In genomic region chr9:97617939-97618416, GRCh38 we compare ENCODE assay signal across 18 cellular contexts. TPM values are rescaled to one million over a fixed set of nuclear protein-coding genes. Genes with fewer than 3 reads are reported as not detected.
DNase-seq lines count a peak whose midpoint lies in the region; ATAC-seq and TF ChIP-seq lines count a peak whose summit lies in the region.
"Had no signal": no experiment of that assay in that cellular context is flagged by ENCODE, and none has a peak within 500 bp of the region (broad histone marks: within the 10 kb centered on the region; RNA-seq: fewer than 3 reads in every experiment).

No MANE protein-coding gene starts in this region.

- peaks cover 11% of the 10 kb centered on the region for H3K4me1 Mint-ChIP-seq in activated CD8-positive, alpha-beta T cell treated with anti-CD3 and anti-CD28 coated beads, Interleukin-2, amount 10 ng/mL, durations not matched to agents 7 days and 5 days (ENCODE audit: low read depth)

- POLR2A ChIA-PET in activated CD8-positive, alpha-beta T cell treated with anti-CD3 and anti-CD28 coated beads, Interleukin-2, amount 10 ng/mL, durations not matched to agents 7 days and 5 days (lab: Charles Lee), result no interaction called here

- H3K36me3 ChIP-seq in GM06990 (ENCODE audit: control insufficient read depth, insufficient read depth, low read length), result no peaks in the 10 kb centered on the region; the same call in 1 of the 2 replicates

- no peak overlapping the region for H3K4me3 Mint-ChIP-seq in activated CD8-positive, alpha-beta T cell treated with anti-CD3 and anti-CD28 coated beads, Interleukin-2, amount 10 ng/mL, durations not matched to agents 7 days and 5 days
- H3K4me3 Mint-ChIP-seq: HFFc6, naive B cell had no signal

- no peaks in the 10 kb centered on the region for H3K9me3 Mint-ChIP-seq in activated CD8-positive, alpha-beta T cell treated with anti-CD3 and anti-CD28 coated beads, Interleukin-2, amount 10 ng/mL, durations not matched to agents 7 days and 5 days (ENCODE audit: insufficient read depth)
- H3K9me3 Mint-ChIP-seq: HFFc6, naive B cell had no signal

- H3K27ac Mint-ChIP-seq in activated CD8-positive, alpha-beta T cell treated with anti-CD3 and anti-CD28 coated beads, Interleukin-2, amount 10 ng/mL, durations not matched to agents 7 days and 5 days, result no peak overlapping the region
- H3K27ac Mint-ChIP-seq: HFFc6 had no signal

- H3K27me3 ChIP-seq in GM06990 (replicated peaks; ENCODE audit: control insufficient read depth, insufficient read depth, low read length), result no peaks in the 10 kb centered on the region
- H3K27me3 ChIP-seq: pancreas, transverse colon had no signal

- peak; percentile 58 for ATAC-seq in GM18858 (IDR thresholded peaks at IDR 0.05; ENCODE audit: unreplicated experiment)
- peak; percentile 66 for ATAC-seq in HG03103 (IDR thresholded peaks at IDR 0.05; ENCODE audit: low read depth, unreplicated experiment)
- no peak for ATAC-seq in activated CD8-positive, alpha-beta T cell treated with anti-CD3 and anti-CD28 coated beads, Interleukin-2, amount 10 ng/mL, durations not matched to agents 7 days and 5 days
- no peak for ATAC-seq in HG03521 (IDR thresholded peaks at IDR 0.05; ENCODE audit: unreplicated experiment)
- no peak for ATAC-seq in HG03196 (IDR thresholded peaks at IDR 0.05; ENCODE audit: unreplicated experiment)
- ATAC-seq: pancreas had no signal

- TF ChIP-seq CTCF in GM06990 (IDR thresholded peaks at IDR 0.05; ENCODE audit: insufficient read depth, low read length, poor library complexity, severe bottlenecking), result no peak

- no peak overlapping the region for H3K4me3 ChIP-seq in GM06990 (replicated peaks; ENCODE audit: low read depth, low read length)
- H3K4me3 ChIP-seq: pancreas, skin epidermis, transverse colon had no signal

- CTCF ChIA-PET in activated CD8-positive, alpha-beta T cell treated with anti-CD3 and anti-CD28 coated beads, Interleukin-2, amount 10 ng/mL, durations not matched to agents 7 days and 5 days (lab: Charles Lee), result interaction anchor here (0.9 to 5.7 kb wide), 4 partner anchors 19 to 232 kb away, joined by 3 to 84 read pairs (median 20); partner anchors contain the start of gene TMOD1

- peak; percentile 36 for DNase-seq in GM06990 (ENCODE audit: extremely low read depth, insufficient read length)
- peak; percentile 12 for DNase-seq in activated CD8-positive, alpha-beta T cell treated with anti-CD3 and anti-CD28 coated beads, Interleukin-2, amount 10 ng/mL, durations not matched to agents 7 days and 5 days
- no peak for DNase-seq in NCI-H748 treated with DMSO at 0.1 percent for 48 hours (lab: John Stamatoyannopoulos, UW)
- no peak for DNase-seq in NCI-H1694 (lab: John Stamatoyannopoulos, UW)
- DNase-seq: activated CD4-positive, alpha-beta T cell treated with anti-CD3 and anti-CD28 coated beads, Interleukin-2, amount 50 U/mL, for 48 hours; activated gamma-delta T cell; HFFc6; naive B cell; NCI-H1105 treated with DMSO at 0.1 percent for 48 hours; NCI-H2171; NCI-H774; pancreas; transverse colon had no signal

- H3K27me3 Mint-ChIP-seq in activated CD8-positive, alpha-beta T cell treated with anti-CD3 and anti-CD28 coated beads, Interleukin-2, amount 10 ng/mL, durations not matched to agents 7 days and 5 days (ENCODE audit: low read depth), result no peaks in the 10 kb centered on the region
- H3K27me3 Mint-ChIP-seq: naive B cell had no signal

- peaks cover 30% of the 10 kb centered on the region for H3K36me3 Mint-ChIP-seq in activated CD8-positive, alpha-beta T cell treated with anti-CD3 and anti-CD28 coated beads, Interleukin-2, amount 10 ng/mL, durations not matched to agents 7 days and 5 days (ENCODE audit: low read depth)

RNA-seq across cellular contexts. Expression of gene TSTD2, which starts 15.2 kb away (rescaled TPM):
- 10 to 100 TPM; 13.0 to 15.6 TPM for total RNA-seq in activated CD8-positive, alpha-beta T cell treated with anti-CD3 and anti-CD28 coated beads, Interleukin-2, amount 10 ng/mL, durations not matched to agents 7 days and 5 days

RNA-seq across cellular contexts. Expression of gene NCBP1, which starts 15.6 kb away (rescaled TPM):
- 10 to 100 TPM; 45.1 to 45.9 TPM for total RNA-seq in activated CD8-positive, alpha-beta T cell treated with anti-CD3 and anti-CD28 coated beads, Interleukin-2, amount 10 ng/mL, durations not matched to agents 7 days and 5 days

Comparison
In these comparisons a context has a peak if more than half of its experiments do, and no peak if none do; other contexts are left out.
1. DNase-seq: peak in GM06990 (single experiment) and activated CD8-positive, alpha-beta T cell treated with anti-CD3 and anti-CD28 coated beads, Interleukin-2, amount 10 ng/mL, durations not matched to agents 7 days and 5 days (single experiment); none in NCI-H748 treated with DMSO at 0.1 percent for 48 hours (single experiment) and NCI-H1694 (single experiment).
2. ATAC-seq: peak in GM18858 (single experiment) and HG03103 (single experiment); none in activated CD8-positive, alpha-beta T cell treated with anti-CD3 and anti-CD28 coated beads, Interleukin-2, amount 10 ng/mL, durations not matched to agents 7 days and 5 days (single experiment), HG03521 (single experiment) and HG03196 (single experiment).